22 cellular contexts compared by ENCODE assay signal in genomic region chr1:177511036-177511435, GRCh38.
DNase-seq lines count a peak whose midpoint lies in the region; FAIRE-seq and TF ChIP-seq lines count a peak whose summit lies in the region.
"Had no signal": no experiment of that assay in that cellular context is flagged by ENCODE, and none has a peak within 500 bp of the region (broad histone marks: within the 10 kb centered on the region; RNA-seq: fewer than 3 reads in every experiment).

No MANE protein-coding gene starts in this region.

- H3K9me1 ChIP-seq in endothelial cell of umbilical vein (replicated peaks; ENCODE audit: control insufficient read depth, extremely low read depth, insufficient read depth, low read length): no peaks in the 10 kb centered on the region

- H3K27ac Mint-ChIP-seq in T-helper 2 cell treated with Interferon-gamma antibody and Interleukin-4, amounts not matched to agents 5 μg/mL and 100 μg/mL, for 36 hours: no peak overlapping the region
- H3K27ac Mint-ChIP-seq: CD4-positive, alpha-beta memory T cell; H9; HFFc6 had no signal

- no peaks in the 10 kb centered on the region for H3K27me3 Mint-ChIP-seq in T-helper 2 cell treated with Interferon-gamma antibody and Interleukin-4, amounts not matched to agents 5 μg/mL and 100 μg/mL, for 36 hours (ENCODE audit: low read depth)
- H3K27me3 Mint-ChIP-seq: CD4-positive, alpha-beta memory T cell had no signal

- no peak overlapping the region for H3K4me2 ChIP-seq in GM23248 (ENCODE audit: unreplicated experiment)
- H3K4me2 ChIP-seq in endothelial cell of umbilical vein (ENCODE audit: insufficient read depth, low read length): no peak overlapping the region
- H3K4me2 ChIP-seq: BLaER1 treated with 17β-estradiol and CSF1 and Interleukin-3, amounts not matched to agents 10 nM and 100 nM had no signal

- no peaks in the 10 kb centered on the region for H3K4me1 Mint-ChIP-seq in T-helper 2 cell treated with Interferon-gamma antibody and Interleukin-4, amounts not matched to agents 5 μg/mL and 100 μg/mL, for 36 hours (ENCODE audit: low read depth)
- H3K4me1 Mint-ChIP-seq: CD4-positive, alpha-beta memory T cell; H9 had no signal

- no peaks in the 10 kb centered on the region for H3K9me3 ChIP-seq in GM23248 (ENCODE audit: low read depth)
- H3K9me3 ChIP-seq in adipocyte (ENCODE audit: control insufficient read depth, low read length): peaks cover 9% of the 10 kb centered on the region
- no peaks in the 10 kb centered on the region for H3K9me3 ChIP-seq in endothelial cell of umbilical vein (replicated peaks; ENCODE audit: control insufficient read depth, insufficient read depth, low read length)
- H3K9me3 ChIP-seq: Caco-2 had no signal

- CTCF ChIA-PET in endothelial cell of umbilical vein (lab: Charles Lee): no interaction called here

- H3K9me3 Mint-ChIP-seq in T-helper 2 cell treated with Interferon-gamma antibody and Interleukin-4, amounts not matched to agents 5 μg/mL and 100 μg/mL, for 36 hours: peaks cover 5% of the 10 kb centered on the region

- H3K27ac ChIP-seq in GM23248 (no peak overlapping the region), endothelial cell of umbilical vein (ENCODE audit: insufficient read depth, low read depth, low read length) (no peak overlapping the region), substantia nigra (ENCODE audit: low read depth, low read length, poor library complexity, severe bottlenecking) (no peak overlapping the region)
- H3K27ac ChIP-seq: BLaER1 treated with 17β-estradiol and CSF1 and Interleukin-3, amounts not matched to agents 10 nM and 100 nM had no signal

- H4K20me1 ChIP-seq in GM23248 (ENCODE audit: insufficient read depth) (no peaks in the 10 kb centered on the region), endothelial cell of umbilical vein (replicated peaks; ENCODE audit: control insufficient read depth, extremely low read depth, insufficient read depth, low read length) (no peaks in the 10 kb centered on the region)
- H4K20me1 ChIP-seq: BLaER1 treated with 17β-estradiol and CSF1 and Interleukin-3, amounts not matched to agents 10 nM and 100 nM had no signal

- H3K4me3 ChIP-seq in GM23248 (no peak overlapping the region), adipocyte (ENCODE audit: low read length) (no peak overlapping the region), endothelial cell of umbilical vein (replicated peaks in 1 of 3; ENCODE audit: insufficient read depth in 1 of 3, low read depth in 1 of 3, low read length in 3 of 3) (no peak overlapping the region)
- H3K4me3 ChIP-seq: BLaER1 treated with 17β-estradiol and CSF1 and Interleukin-3, amounts not matched to agents 10 nM and 100 nM had no signal

- H3K4me1 ChIP-seq in GM23248 (ENCODE audit: insufficient read depth): no peaks in the 10 kb centered on the region
- no peaks in the 10 kb centered on the region for H3K4me1 ChIP-seq in adipocyte (ENCODE audit: control insufficient read depth, insufficient read depth, low read length)
- H3K4me1 ChIP-seq in endothelial cell of umbilical vein (ENCODE audit: control insufficient read depth, extremely low read depth, insufficient read depth, low read length): no peaks in the 10 kb centered on the region
- H3K4me1 ChIP-seq: Caco-2 had no signal

- H3K27me3 ChIP-seq in GM23248 (replicated peaks; ENCODE audit: insufficient read depth): 0 out of 2 replicates have a peak, but pooled peaks cover 4% of the 10 kb centered on the region
- peaks cover 10% of the 10 kb centered on the region for H3K27me3 ChIP-seq in adipocyte (replicated peaks; ENCODE audit: control insufficient read depth, insufficient read depth, low read length)
- no peaks in the 10 kb centered on the region for H3K27me3 ChIP-seq in endothelial cell of umbilical vein (ENCODE audit: control insufficient read depth in 2 of 2, insufficient read depth in 2 of 2, low read length in 2 of 2)
- H3K27me3 ChIP-seq: BLaER1 treated with 17β-estradiol and CSF1 and Interleukin-3, amounts not matched to agents 10 nM and 100 nM had no signal

- H3K9me2 ChIP-seq in GM23248 (ENCODE audit: insufficient read depth): no peaks in the 10 kb centered on the region

- H3K79me2 ChIP-seq in GM23248 (ENCODE audit: insufficient read depth): no peaks in the 10 kb centered on the region
- no peaks in the 10 kb centered on the region for H3K79me2 ChIP-seq in endothelial cell of umbilical vein (ENCODE audit: control insufficient read depth, insufficient read depth, low read length)

- in situ Hi-C loops in GM23248 (cut with MboI): no loop called here

- dilution Hi-C loops in endothelial cell of umbilical vein (cut with MboI; ENCODE audit: extremely low pct_ligation_motif_present, low sequenced_read_pairs): no loop called here

- H3F3A ChIP-seq in GM23248 (ENCODE audit: insufficient read depth): no peaks in the 10 kb centered on the region

- intact Hi-C loops in endothelial cell of umbilical vein (cut with micrococcal nuclease): no loop called here

- WGBS in GM23248 (ENCODE audit: low coverage in 1 of 2, low lambda C conversion rate in 2 of 2, missing lambda C conversion rate in 2 of 2), 2 experiments: 16 to 21% methylated on average over 5 of the region's 5 CpGs

- H3K9ac ChIP-seq in GM23248 (no peak overlapping the region), adipocyte (ENCODE audit: low read length) (no peak overlapping the region), endothelial cell of umbilical vein (replicated peaks; ENCODE audit: extremely low read depth, insufficient read depth, low read length) (no peak overlapping the region)
- H3K9ac ChIP-seq: BLaER1 treated with 17β-estradiol and CSF1 and Interleukin-3, amounts not matched to agents 10 nM and 100 nM had no signal

- H2AFZ ChIP-seq in GM23248 (no peak overlapping the region), endothelial cell of umbilical vein (ENCODE audit: low read depth, low read length) (no peak overlapping the region)

- no peaks in the 10 kb centered on the region for H3K36me3 Mint-ChIP-seq in T-helper 2 cell treated with Interferon-gamma antibody and Interleukin-4, amounts not matched to agents 5 μg/mL and 100 μg/mL, for 36 hours (ENCODE audit: low read depth)
- H3K36me3 Mint-ChIP-seq: CD4-positive, alpha-beta memory T cell had no signal

- POLR2A ChIA-PET in endothelial cell of umbilical vein (lab: Charles Lee): no interaction called here

- TF ChIP-seq POLR2A in endothelial cell of umbilical vein (IDR thresholded peaks at IDR 0.05; ENCODE audit: low read depth, low read length): no peak

- peak; percentile 10 for DNase-seq in GM23248
- peak; percentile 2 for DNase-seq in adipocyte (ENCODE audit: low read depth)
- DNase-seq in endothelial cell of umbilical vein (ENCODE audit: low read depth, low spot score): peak; percentile 8
- DNase-seq in myocyte (ENCODE audit: low read depth): peak; percentile 9
- no peak for DNase-seq in substantia nigra (lab: John Stamatoyannopoulos, UW)
- no peak for DNase-seq in T-helper 2 cell treated with Interferon-gamma antibody and Interleukin-4, amounts not matched to agents 5 μg/mL and 100 μg/mL, for 36 hours (ENCODE audit: low spot score)
- no peak for DNase-seq in NCI-H1930 (lab: John Stamatoyannopoulos, UW)
- DNase-seq: 8988T; Caco-2; CD4-positive, alpha-beta memory T cell; DMS 273 treated with DMSO at 0.1 percent for 48 hours; DMS79 treated with DMSO at 0.1 percent for 48 hours; H9; HFFc6; Kasumi-1; NCI-H1092; NCI-H1436 treated with DMSO at 0.1 percent for 48 hours; NCI-H2081; NCI-H2171 treated with DMSO at 0.1 percent for 48 hours; NCI-H524 treated with DMSO at 0.1 percent for 48 hours; Right ventricle myocardium superior had no signal

- H3K36me3 ChIP-seq in GM23248 (ENCODE audit: low read depth) (no peaks in the 10 kb centered on the region), adipocyte (ENCODE audit: control insufficient read depth, insufficient read depth, low read length, severe bottlenecking) (no peaks in the 10 kb centered on the region), endothelial cell of umbilical vein (ENCODE audit: control insufficient read depth in 2 of 2, extremely low read depth in 1 of 2, insufficient read depth in 2 of 2, low read length in 2 of 2) (no peaks in the 10 kb centered on the region)
- H3K36me3 ChIP-seq: BLaER1 treated with 17β-estradiol and CSF1 and Interleukin-3, amounts not matched to agents 10 nM and 100 nM had no signal

- no peak for FAIRE-seq in endothelial cell of umbilical vein (lab: Jason Lieb, UNC)

- no peak overlapping the region for H3K4me3 Mint-ChIP-seq in T-helper 2 cell treated with Interferon-gamma antibody and Interleukin-4, amounts not matched to agents 5 μg/mL and 100 μg/mL, for 36 hours
- H3K4me3 Mint-ChIP-seq: CD4-positive, alpha-beta memory T cell; H9; HFFc6 had no signal

- no peak for TF ChIP-seq CTCF in endothelial cell of umbilical vein (IDR thresholded peaks at IDR 0.05; ENCODE audit: extremely low read depth in 1 of 2, insufficient read depth in 1 of 2, low read depth in 1 of 2, low read length in 2 of 2)

- BruUV-seq in endothelial cell of umbilical vein (replicated peaks; lab: Mats Ljungman, UMichigan): no TSS peak

TF ChIP-seq in endothelial cell of umbilical vein, 7 proteins besides CTCF, POLR2A, EP300 and RAD21:
- no peak for TF ChIP-seq MAX (IDR thresholded peaks at IDR 0.05; ENCODE audit: insufficient read depth, insufficient read length)
- peak; percentile 17 for TF ChIP-seq FOS (IDR thresholded peaks at IDR 0.05; ENCODE audit: borderline replicate concordance, insufficient read depth, low read length)
- no peak for TF ChIP-seq MYC (IDR thresholded peaks at IDR 0.05; ENCODE audit: low read depth, low read length)
TF ChIP-seq in endothelial cell of umbilical vein: peak in this region for 1.

Comparison
In these comparisons a context has a peak if more than half of its experiments do, and no peak if none do; other contexts are left out.
1. DNase-seq: peak in GM23248 (single experiment), adipocyte (single experiment), endothelial cell of umbilical vein (single experiment) and myocyte (single experiment); none in substantia nigra (0 of 49), T-helper 2 cell treated with Interferon-gamma antibody and Interleukin-4, amounts not matched to agents 5 μg/mL and 100 μg/mL, for 36 hours (single experiment) and NCI-H1930 (0 of 2).